ENCODE assay signal across 10 cellular contexts in the genomic region with DNA sequence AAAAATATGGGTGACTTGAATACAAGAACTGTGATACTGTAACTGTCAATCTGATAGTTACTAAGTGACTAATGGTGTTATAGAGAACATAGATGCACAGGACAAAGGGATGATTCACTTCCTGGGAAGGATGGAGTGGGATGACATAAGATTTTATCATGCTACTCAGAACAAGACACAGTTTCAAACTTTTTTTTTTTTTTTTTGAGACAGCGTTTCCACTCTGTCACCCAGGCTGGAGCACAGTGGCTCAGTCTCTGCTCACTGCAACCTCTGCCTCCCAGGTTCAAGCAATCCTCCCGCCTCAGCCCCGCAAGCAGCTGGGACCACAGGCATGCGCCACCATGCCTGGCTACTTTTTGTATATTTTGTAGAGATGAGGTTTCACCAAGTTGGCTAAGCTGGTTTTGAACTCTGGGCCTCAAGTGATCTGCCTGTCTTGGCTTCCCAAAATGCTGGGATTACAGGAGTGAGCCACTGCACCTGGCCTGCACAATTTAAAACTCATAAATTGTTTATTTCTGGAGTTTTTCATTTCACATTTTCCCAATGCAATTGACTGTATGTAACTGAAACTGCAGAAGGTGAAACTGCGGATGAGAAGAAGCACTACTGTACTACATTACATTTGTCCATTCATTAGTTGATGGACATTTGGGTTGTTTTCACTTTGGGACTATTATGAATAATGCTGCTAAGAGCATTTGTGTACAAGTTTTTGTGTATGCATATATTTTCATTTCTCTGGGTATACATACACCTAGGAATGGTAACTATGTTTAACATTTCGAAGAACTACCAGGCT. TPM values are rescaled to one million over a fixed set of nuclear protein-coding genes. Genes with fewer than 3 reads are reported as not detected.
DNase-seq lines count a peak whose midpoint lies in the region; ATAC-seq and TF ChIP-seq lines count a peak whose summit lies in the region.
"Had no signal": no experiment of that assay in that cellular context is flagged by ENCODE, and none has a peak within 500 bp of the region (broad histone marks: within the 10 kb centered on the region; RNA-seq: fewer than 3 reads in every experiment).

No MANE protein-coding gene starts in this region.

- H3K36me3 ChIP-seq in esophagus squamous epithelium = no peaks in the 10 kb centered on the region

- no peaks in the 10 kb centered on the region for H3K9me3 ChIP-seq in esophagus squamous epithelium

- DNase-seq in AG08396 (ENCODE audit: low spot score) (peak; percentile 43), MV-4-11 (lab: John Stamatoyannopoulos, UW) (peak; percentile 51), lung microvascular endothelial cell (ENCODE audit: low read depth in 2 of 2) (peak; percentile 63 to 88), esophagus squamous epithelium (lab: John Stamatoyannopoulos, UW) (no peak), DMS114 treated with DMSO at 0.1 percent for 48 hours (lab: John Stamatoyannopoulos, UW; ENCODE audit: unreplicated experiment) (no peak)
- DNase-seq in activated T-helper 9 cell treated with anti-CD3 and anti-CD28 coated beads, Interleukin-2, amount 50 U/mL, for 16 hours (ENCODE audit: low read depth) = peak; percentile 21

- no peak for TF ChIP-seq CTCF in esophagus squamous epithelium (IDR thresholded peaks at IDR 0.05)

- no peak for TF ChIP-seq POLR2A in esophagus squamous epithelium (IDR thresholded peaks at IDR 0.05)

- WGBS in esophagus squamous epithelium, 2 donors = 73 to 84% methylated on average over 6 of the region's 6 CpGs

- H3K4me1 ChIP-seq in esophagus squamous epithelium = no peaks in the 10 kb centered on the region

- peaks cover 0 to 40% (median 0%) of the 10 kb centered on the region in 4 donors for H3K27me3 ChIP-seq in esophagus squamous epithelium

- H3K4me3 ChIP-seq in esophagus squamous epithelium = no peak overlapping the region

- intact Hi-C loops in esophagus squamous epithelium (cut with DNase I) = no loop called here

- ATAC-seq in HG02852 (IDR thresholded peaks at IDR 0.05; ENCODE audit: unreplicated experiment) = no peak
- no peak for ATAC-seq in HG03469 (IDR thresholded peaks at IDR 0.05; ENCODE audit: unreplicated experiment)

- H3K27ac ChIP-seq in esophagus squamous epithelium = no peak overlapping the region
- H3K27ac ChIP-seq: KMS-11 had no signal

RNA-seq across cellular contexts. Expression of a gene that starts 40.6 kb away (rescaled TPM):
- not detected in 2 replicates for total RNA-seq in lung microvascular endothelial cell
- not detected for total RNA-seq in esophagus squamous epithelium
- total RNA-seq: pulmonary artery endothelial cell had no signal

RNA-seq across cellular contexts. Expression of a gene that starts 47.2 kb away (rescaled TPM):
- total RNA-seq in lung microvascular endothelial cell (44.9 and 61.1 TPM in 2 replicates), esophagus squamous epithelium (10 to 100 TPM in 2 of 4 donors, 1 to 10 TPM in 2; 6.0 to 44.2 (median 15.2) TPM)

Comparison
In these comparisons a context has a peak if more than half of its experiments do, and no peak if none do; other contexts are left out.
1. DNase-seq: peak in AG08396 (single experiment), MV-4-11 (single experiment), activated T-helper 9 cell treated with anti-CD3 and anti-CD28 coated beads, Interleukin-2, amount 50 U/mL, for 16 hours (single experiment) and lung microvascular endothelial cell (2 of 2); none in esophagus squamous epithelium (single experiment) and DMS114 treated with DMSO at 0.1 percent for 48 hours (single experiment).